13 cellular contexts compared by ENCODE assay signal in the genomic region with DNA sequence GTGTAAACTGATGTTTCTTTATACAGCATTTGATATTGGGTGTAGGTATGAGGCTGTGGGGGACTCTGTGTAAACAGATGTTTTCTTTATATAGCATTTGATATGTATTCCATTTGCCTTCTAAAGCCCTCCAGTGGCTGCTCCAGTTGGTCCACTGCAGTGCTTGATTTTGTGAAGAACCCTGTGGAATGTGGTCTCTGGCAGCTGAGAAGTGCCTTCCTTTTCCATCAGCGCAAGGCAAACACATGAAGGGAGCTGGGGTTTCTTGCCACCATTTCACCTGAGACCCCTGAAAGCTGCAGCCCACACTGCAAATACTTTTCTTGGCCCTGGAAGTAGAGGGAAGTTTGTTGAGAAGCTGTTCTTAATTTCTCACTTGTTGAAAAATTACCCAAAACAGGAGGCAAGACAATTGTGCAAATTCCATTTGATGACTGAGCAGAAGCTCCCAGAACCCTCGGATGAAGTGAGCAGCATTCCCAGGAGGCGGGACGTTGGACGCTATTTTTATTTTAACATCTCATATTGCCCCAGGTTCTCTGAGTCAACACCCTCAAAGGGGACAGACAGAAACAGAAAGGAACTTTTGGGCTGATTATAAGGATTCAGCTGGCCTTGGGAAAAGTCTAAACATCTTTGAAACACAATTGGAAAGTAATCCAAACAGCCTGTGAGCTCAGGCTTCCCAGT.
DNase-seq lines count a peak whose midpoint lies in the region; ATAC-seq and TF ChIP-seq lines count a peak whose summit lies in the region.
"Had no signal": no experiment of that assay in that cellular context is flagged by ENCODE, and none has a peak within 500 bp of the region (broad histone marks: within the 10 kb centered on the region; RNA-seq: fewer than 3 reads in every experiment).

No MANE protein-coding gene starts in this region.

- ATAC-seq in foreskin keratinocyte, result peak; percentile 48
- ATAC-seq in gastrocnemius medialis, result peak; percentile 82 to 83
- no peak for ATAC-seq in HG03280 (IDR thresholded peaks at IDR 0.05; ENCODE audit: unreplicated experiment)
- no peak for ATAC-seq in GM19455 (IDR thresholded peaks at IDR 0.05; ENCODE audit: unreplicated experiment)
- ATAC-seq: activated CD4-positive, alpha-beta T cell treated with anti-CD3 and anti-CD28 coated beads for 36 hours had no signal

- H3K9ac ChIP-seq in adipocyte (ENCODE audit: low read length), result peak overlapping the region; percentile 59

- no peak overlapping the region for H3K27ac ChIP-seq in foreskin keratinocyte
- peak overlapping the region; percentile 11 to 57 (median 34) for H3K27ac ChIP-seq in gastrocnemius medialis
- H3K27ac ChIP-seq: SJCRH30, upper lobe of left lung had no signal

- H3K9me3 ChIP-seq in adipocyte (ENCODE audit: control insufficient read depth, low read length) (no peaks in the 10 kb centered on the region), gastrocnemius medialis (no peaks in the 10 kb centered on the region), BE2C (no peaks in the 10 kb centered on the region)
- H3K9me3 ChIP-seq: SJCRH30, upper lobe of left lung had no signal

- H3K4me3 ChIP-seq in AG10803 (ENCODE audit: low read length) (peak overlapping the region; percentile 45), adipocyte (ENCODE audit: low read length) (peak overlapping the region; percentile 71), gastrocnemius medialis (peak overlapping the region; percentile 22 to 48 (median 30)), BE2C (ENCODE audit: low read depth, low read length) (no peak overlapping the region)
- H3K4me3 ChIP-seq: SJCRH30, upper lobe of left lung had no signal

- in situ Hi-C loops in gastrocnemius medialis (cut with MboI; ENCODE audit: low sequenced_read_pairs in 4 of 4), result no loop called here

- intact Hi-C loops in gastrocnemius medialis (cut with DNase I; ENCODE audit: low total_unique reads), result no loop called here

- H3K27me3 ChIP-seq in adipocyte (replicated peaks; ENCODE audit: control insufficient read depth, insufficient read depth, low read length) (no peaks in the 10 kb centered on the region), foreskin keratinocyte (no peaks in the 10 kb centered on the region), gastrocnemius medialis (no peaks in the 10 kb centered on the region), BE2C (no peaks in the 10 kb centered on the region)
- H3K27me3 ChIP-seq: SJCRH30, upper lobe of left lung had no signal

- TF ChIP-seq POLR2A in gastrocnemius medialis (IDR thresholded peaks at IDR 0.05), result no peak

- no peaks in the 10 kb centered on the region for H3K36me3 ChIP-seq in adipocyte (ENCODE audit: control insufficient read depth, insufficient read depth, low read length, severe bottlenecking)
- no peaks in the 10 kb centered on the region for H3K36me3 ChIP-seq in gastrocnemius medialis
- no peaks in the 10 kb centered on the region for H3K36me3 ChIP-seq in BE2C
- H3K36me3 ChIP-seq: SJCRH30, upper lobe of left lung had no signal

- DNase-seq in AG10803 (ENCODE audit: low read depth) (peak; percentile 86), adipocyte (ENCODE audit: low read depth) (peak; percentile 74), foreskin keratinocyte (peak in 1 of 2 donors; percentile 65), gastrocnemius medialis (peak; percentile 17 to 54), BE2C (no peak), pons (ENCODE audit: low spot score) (no peak)
- DNase-seq: activated CD4-positive, alpha-beta T cell treated with anti-CD3 and anti-CD28 coated beads for 36 hours; GF-D8; NCI-H446 treated with DMSO at 0.1 percent for 48 hours; upper lobe of left lung had no signal

- TF ChIP-seq CTCF in AG10803 (conservative IDR thresholded peaks at IDR 0.05; ENCODE audit: low read length) (peak; percentile 35), foreskin keratinocyte (conservative IDR thresholded peaks at IDR 0.05) (no peak), gastrocnemius medialis (IDR thresholded peaks at IDR 0.05 in 4 of 5, conservative IDR thresholded peaks at IDR 0.05 in 1 of 5) (no peak), BE2C (IDR thresholded peaks at IDR 0.05; ENCODE audit: low read depth, low read length) (no peak)

- H3K4me1 ChIP-seq in adipocyte (ENCODE audit: control insufficient read depth, insufficient read depth, low read length), result peaks cover 29% of the 10 kb centered on the region
- H3K4me1 ChIP-seq in foreskin keratinocyte, result no peaks in the 10 kb centered on the region
- H3K4me1 ChIP-seq in gastrocnemius medialis, result peaks cover 22 to 27% of the 10 kb centered on the region in 2 donors
- no peaks in the 10 kb centered on the region for H3K4me1 ChIP-seq in BE2C
- H3K4me1 ChIP-seq: upper lobe of left lung had no signal

Comparison
In these comparisons a context has a peak if more than half of its experiments do, and no peak if none do; other contexts are left out.
1. DNase-seq: peak in AG10803 (single experiment), adipocyte (single experiment) and gastrocnemius medialis (2 of 2); none in BE2C (single experiment) and pons (single experiment).
2. ATAC-seq: peak in foreskin keratinocyte (single experiment) and gastrocnemius medialis (2 of 2); none in HG03280 (single experiment) and GM19455 (single experiment).